In the genomic region with DNA sequence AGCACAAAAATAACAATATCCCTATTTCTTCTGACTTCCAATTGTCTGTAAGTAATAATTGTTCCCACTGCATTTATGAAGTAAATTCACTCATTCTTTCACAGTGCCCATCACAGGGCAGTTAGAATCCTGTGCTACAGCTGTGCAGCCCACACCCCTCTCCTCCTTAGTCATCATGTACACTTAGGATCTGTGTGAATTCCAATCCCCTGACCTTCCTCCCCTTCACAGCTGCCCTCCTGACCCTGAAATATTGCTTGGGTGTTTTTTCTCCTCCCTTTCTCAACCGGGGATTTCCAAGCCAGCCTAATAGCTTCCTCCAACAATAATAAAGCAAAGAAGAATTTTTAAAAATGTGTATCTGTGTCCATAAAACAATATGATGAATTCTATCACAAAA, we compare ENCODE assay signal across 16 cellular contexts.
DNase-seq lines count a peak whose midpoint lies in the region; ATAC-seq and TF ChIP-seq lines count a peak whose summit lies in the region.
"Had no signal": no experiment of that assay in that cellular context is flagged by ENCODE, and none has a peak within 500 bp of the region (broad histone marks: within the 10 kb centered on the region; RNA-seq: fewer than 3 reads in every experiment).

No MANE protein-coding gene starts in this region.

- H3K27me3 ChIP-seq in colonic mucosa (no peaks in the 10 kb centered on the region), mucosa of rectum (ENCODE audit: control insufficient read depth in 2 of 2, insufficient read depth in 2 of 2, low read length in 2 of 2) (no peaks in the 10 kb centered on the region)

- no peak overlapping the region for H3K9ac ChIP-seq in colonic mucosa (ENCODE audit: low read depth in 2 of 2, low read length in 2 of 2)
- H3K9ac ChIP-seq in mucosa of rectum (ENCODE audit: low read depth in 1 of 2, low read length in 2 of 2), result peak overlapping the region in 1 of 2 donors; percentile 8

- in situ Hi-C loops in Caki2 (cut with HindIII; ENCODE audit: low pct_unique_long_range_greater_than_20kb, low sequenced_read_pairs), result no loop called here

- intact Hi-C loops in colonic mucosa (cut with DNase I), result no loop called here

- no peaks in the 10 kb centered on the region for H3K36me3 ChIP-seq in colonic mucosa
- no peaks in the 10 kb centered on the region for H3K36me3 ChIP-seq in mucosa of rectum (ENCODE audit: control insufficient read depth in 2 of 2, insufficient read depth in 2 of 2, low read length in 2 of 2)

- DNase-seq in Caki2 (ENCODE audit: low read depth) (peak; percentile 79), NCI-H69 (lab: John Stamatoyannopoulos, UW) (peak; percentile 12), colonic mucosa (no peak), DMS153 (lab: John Stamatoyannopoulos, UW) (no peak)
- no peak for DNase-seq in stimulated activated CD4-positive, alpha-beta T cell treated with anti-CD3 and anti-CD28 coated beads, Interleukin-1b, Interleukin-23, amount 100 ng/mL, for 48 hours
- DNase-seq in activated naive CD4-positive, alpha-beta T cell treated with anti-CD3 and anti-CD28 coated beads, Interleukin-2, amount 50 U/mL, for 16 hours, result no peak
- DNase-seq: activated B cell treated with CpG ODN at 0.5 μM for 24 hours; CD4-positive, CD25-positive, alpha-beta regulatory T cell; cortex of kidney; hypothalamus; natural killer cell; NCI-H187 treated with DMSO at 0.1 percent for 48 hours; OCI-M1; stimulated activated naive CD4-positive, alpha-beta T cell treated with Interleukin-2 at 50 U/mL for 16 hours had no signal

- H3K4me3 ChIP-seq in colonic mucosa (no peak overlapping the region), mucosa of rectum (ENCODE audit: low read length in 2 of 2) (no peak overlapping the region)

- H3K27ac ChIP-seq in colonic mucosa, result peak overlapping the region; percentile 78
- H3K27ac ChIP-seq in mucosa of rectum (ENCODE audit: low read depth in 2 of 2, low read length in 2 of 2), result peak overlapping the region; percentile 70 to 71

- no peak for ATAC-seq in HG03460 (IDR thresholded peaks at IDR 0.05; ENCODE audit: unreplicated experiment)
- ATAC-seq: natural killer cell had no signal

- H3K4me1 ChIP-seq in colonic mucosa, result peaks cover 10% of the 10 kb centered on the region
- H3K4me1 ChIP-seq in mucosa of rectum (ENCODE audit: control insufficient read depth in 2 of 2, insufficient read depth in 2 of 2, low read length in 2 of 2), result peaks cover 23 to 42% of the 10 kb centered on the region in 2 donors

- no peak for TF ChIP-seq CTCF in colonic mucosa (IDR thresholded peaks at IDR 0.05)

- no peaks in the 10 kb centered on the region for H3K9me3 ChIP-seq in colonic mucosa
- no peaks in the 10 kb centered on the region for H3K9me3 ChIP-seq in mucosa of rectum (ENCODE audit: control insufficient read depth in 2 of 2, low read length in 2 of 2)

Comparison
In these comparisons a context has a peak if more than half of its experiments do, and no peak if none do; other contexts are left out.
1. DNase-seq: peak in Caki2 (single experiment) and NCI-H69 (single experiment); none in colonic mucosa (single experiment), stimulated activated CD4-positive, alpha-beta T cell treated with anti-CD3 and anti-CD28 coated beads, Interleukin-1b, Interleukin-23, amount 100 ng/mL, for 48 hours (single experiment), DMS153 (single experiment) and activated naive CD4-positive, alpha-beta T cell treated with anti-CD3 and anti-CD28 coated beads, Interleukin-2, amount 50 U/mL, for 16 hours (single experiment).